Comparison of ENCODE assay signal across 10 cellular contexts in the genomic region with DNA sequence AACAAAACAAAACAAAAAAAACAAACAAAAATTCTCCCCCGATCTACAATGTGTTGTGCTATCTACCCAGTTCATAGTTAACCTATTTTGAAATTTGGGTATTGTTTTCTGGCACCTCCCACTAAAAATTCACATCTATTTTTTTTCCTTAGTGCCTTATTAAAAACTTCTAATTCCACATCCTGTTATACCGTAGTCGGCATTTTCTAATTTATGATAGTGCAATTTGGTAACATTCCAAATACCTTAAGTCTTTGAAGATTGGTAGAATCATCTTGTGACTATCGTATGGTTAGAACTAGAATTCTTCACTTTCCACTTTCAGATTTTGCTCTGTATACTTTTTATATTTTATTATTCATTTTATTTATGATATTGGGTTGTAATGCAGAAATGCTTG. TPM values are rescaled to one million over a fixed set of nuclear protein-coding genes. Genes with fewer than 3 reads are reported as not detected.
"Had no signal": no experiment of that assay in that cellular context is flagged by ENCODE, and none has a peak within 500 bp of the region (broad histone marks: within the 10 kb centered on the region; RNA-seq: fewer than 3 reads in every experiment).

No MANE protein-coding gene starts in this region.

- FAIRE-seq: H54, HTR-8/SVneo, K562 had no signal

- DNase-seq: GM23248, GOT3, H9, HCEC 1CT, Kasumi-1, KG1 had no signal

- H2AFZ ChIP-seq: GM23248 had no signal

- H3K4me3 ChIP-seq: GM23248, K562 had no signal

- H3K27ac ChIP-seq: GM23248 had no signal

- H3K9ac ChIP-seq: GM23248 had no signal

- ATAC-seq: K562 had no signal

RNA-seq across cellular contexts. Expression of a gene that starts 4.5 kb away (rescaled TPM):
- total RNA-seq: GM23248, HT-29, K562 had no signal
- polyA plus RNA-seq: GM23248, K562 had no signal
